ENCODE assay signal across 7 cellular contexts in genomic region chr1:203765029-203765837, GRCh38. TPM values are rescaled to one million over a fixed set of nuclear protein-coding genes. Genes with fewer than 3 reads are reported as not detected.
A peak's percentile ranks its signal among the peaks of the same experiment; 100 is the strongest.
DNase-seq lines count a peak whose midpoint lies in the region; ATAC-seq and TF ChIP-seq lines count a peak whose summit lies in the region.

Gene LAX1 (plus strand): TSS chr1:203765183. CDS start chr1:203765566, 383 bp downstream.

- no peak within 1 kb of the TSS for H3K4me3 ChIP-seq in PC-9

- TF ChIP-seq CTCF in PC-9 (conservative IDR thresholded peaks at IDR 0.05): no peak

- H3K4me1 ChIP-seq in PC-9 (replicated peaks; ENCODE audit: insufficient read depth): peaks cover 8% of the 10 kb centered on the region

- no peaks in the 10 kb centered on the region for H3K9me3 ChIP-seq in PC-9 (ENCODE audit: insufficient read depth, low read depth)

- no peak for DNase-seq in PC-9
- DNase-seq in activated naive CD4-positive, alpha-beta T cell treated with Interleukin-2 at 50 U/mL for 16 hours: peak; percentile 82
- peak; percentile 59 to 62 for DNase-seq in stimulated activated CD4-positive, alpha-beta T cell treated with anti-CD3 and anti-CD28 coated beads, Interleukin-2, amount 100 ng/mL, for 48 hours
- no peak for DNase-seq in globus pallidus (ENCODE audit: low spot score)
- DNase-seq in SHP77 (lab: John Stamatoyannopoulos, UW): no peak
- no peak for DNase-seq in hippocampal formation (lab: John Stamatoyannopoulos, UW)

- no peaks in the 10 kb centered on the region for H3K79me2 ChIP-seq in PC-9 (ENCODE audit: low read depth)

- H3K27me3 ChIP-seq in PC-9 (ENCODE audit: insufficient read depth, low read depth): no peaks in the 10 kb centered on the region

- POLR2A ChIA-PET in PC-9 (lab: Charles Lee; ENCODE audit: unreplicated experiment): no interaction called here

- no peak within 1 kb of the TSS for H3K27ac ChIP-seq in PC-9

- H2AFZ ChIP-seq in PC-9: no peak within 1 kb of the TSS

- CTCF ChIA-PET in PC-9 (lab: Charles Lee): no interaction called here

- no TSS peak for BruUV-seq in PC-9 (replicated peaks; lab: Mats Ljungman, UMichigan)

- intact Hi-C loops in PC-9 (cut with micrococcal nuclease; ENCODE audit: unreplicated experiment): no loop called here

- no peaks in the 10 kb centered on the region for H4K20me1 ChIP-seq in PC-9 (ENCODE audit: insufficient read depth)

- peak within 1 kb of the TSS; percentile 9; the same call in 1 of the 2 replicates for H3K4me2 ChIP-seq in PC-9

- 0 out of 2 replicates have a peak, but pooled peaks cover 4% of the 10 kb centered on the region for H3F3A ChIP-seq in PC-9 (ENCODE audit: insufficient read depth, low read depth)

- no peaks in the 10 kb centered on the region for H3K36me3 ChIP-seq in PC-9 (ENCODE audit: low read depth)

- peak; percentile 81 for ATAC-seq in GM21528 (IDR thresholded peaks at IDR 0.05; ENCODE audit: low FRiP score, unreplicated experiment)

- H3K9me2 ChIP-seq in PC-9 (ENCODE audit: insufficient read depth): no peaks in the 10 kb centered on the region

RNA-seq across cellular contexts. Expression of gene LAX1, which starts in this region (rescaled TPM):
- not detected in 2 replicates for total RNA-seq in PC-9 (2021)

Comparison
In these comparisons a context has a peak if more than half of its experiments do, and no peak if none do; other contexts are left out.
1. DNase-seq: peak in activated naive CD4-positive, alpha-beta T cell treated with Interleukin-2 at 50 U/mL for 16 hours (single experiment) and stimulated activated CD4-positive, alpha-beta T cell treated with anti-CD3 and anti-CD28 coated beads, Interleukin-2, amount 100 ng/mL, for 48 hours (2 of 2); none in PC-9 (0 of 2), globus pallidus (single experiment), SHP77 (0 of 2) and hippocampal formation (0 of 2).